Comparison of ENCODE assay signal across 31 cellular contexts in the genomic region with DNA sequence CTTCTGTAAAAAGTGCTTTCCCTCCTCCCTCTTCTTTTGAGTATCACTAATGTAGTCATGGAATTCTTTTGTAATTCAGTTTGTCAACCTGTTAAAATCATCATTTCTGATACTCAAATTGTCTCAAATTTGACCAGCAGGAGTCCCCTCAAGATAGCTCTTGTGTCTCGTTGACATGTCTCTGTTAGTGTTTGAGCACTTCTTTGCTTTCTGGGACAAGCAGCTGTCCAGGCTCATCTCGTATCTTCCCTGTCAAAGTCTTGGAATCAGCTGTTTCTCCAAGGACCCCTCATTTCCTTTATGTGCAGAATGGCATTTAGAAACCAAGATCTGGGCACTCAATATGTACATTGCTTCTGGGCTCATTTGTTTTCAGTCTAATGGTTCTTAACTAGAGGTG.
DNase-seq lines count a peak whose midpoint lies in the region; ATAC-seq and TF ChIP-seq lines count a peak whose summit lies in the region.
"Had no signal": no experiment of that assay in that cellular context is flagged by ENCODE, and none has a peak within 500 bp of the region (broad histone marks: within the 10 kb centered on the region; RNA-seq: fewer than 3 reads in every experiment).

No MANE protein-coding gene starts in this region.

- no peaks in the 10 kb centered on the region for H3K9me3 Mint-ChIP-seq in memory B cell
- H3K9me3 Mint-ChIP-seq in stimulated activated naive CD8-positive, alpha-beta T cell treated with anti-CD3 and anti-CD28 coated beads, Interleukin-15, amount 100 ng/mL, for 72 hours: no peaks in the 10 kb centered on the region
- H3K9me3 Mint-ChIP-seq: activated CD4-positive, alpha-beta memory T cell treated with anti-CD3 and anti-CD28 coated beads, Interleukin-2, amount 10 ng/mL, durations not matched to agents 7 days and 5 days; CD8-positive, alpha-beta T cell; IgD-negative memory B cell; nephron progenitor cell had no signal

- H3K36me3 ChIP-seq in RWPE2 (ENCODE audit: low read depth): peaks cover 72% of the 10 kb centered on the region

- no peak overlapping the region for H3K27ac ChIP-seq in RWPE2 (ENCODE audit: poor library complexity, severe bottlenecking)
- H3K27ac ChIP-seq: 22Rv1, adrenal gland, transverse colon had no signal

- no peaks in the 10 kb centered on the region for H3K27me3 ChIP-seq in RWPE2 (ENCODE audit: insufficient read depth, poor library complexity, severe bottlenecking)
- H3K27me3 ChIP-seq: adrenal gland, MG63, transverse colon had no signal

- no peaks in the 10 kb centered on the region for H3K4me1 ChIP-seq in RWPE2 (ENCODE audit: insufficient read depth, poor library complexity, severe bottlenecking)

- no peak overlapping the region for H3K4me3 ChIP-seq in RWPE2 (ENCODE audit: severe bottlenecking)
- H3K4me3 ChIP-seq: adrenal gland, MG63, transverse colon had no signal

- peak overlapping the region; percentile 29 for H3K27ac Mint-ChIP-seq in memory B cell
- no peak overlapping the region for H3K27ac Mint-ChIP-seq in stimulated activated naive CD8-positive, alpha-beta T cell treated with anti-CD3 and anti-CD28 coated beads, Interleukin-15, amount 100 ng/mL, for 72 hours
- H3K27ac Mint-ChIP-seq: activated CD4-positive, alpha-beta memory T cell treated with anti-CD3 and anti-CD28 coated beads, Interleukin-2, amount 10 ng/mL, durations not matched to agents 7 days and 5 days; CD8-positive, alpha-beta T cell; IgD-negative memory B cell; nephron progenitor cell; progenitor cell of endocrine pancreas had no signal

- no peaks in the 10 kb centered on the region for H3K9me3 ChIP-seq in RWPE2 (ENCODE audit: severe bottlenecking)
- H3K9me3 ChIP-seq: adrenal gland, MG63, transverse colon had no signal

- no peak overlapping the region for H3K4me3 Mint-ChIP-seq in memory B cell
- H3K4me3 Mint-ChIP-seq in stimulated activated naive CD8-positive, alpha-beta T cell treated with anti-CD3 and anti-CD28 coated beads, Interleukin-15, amount 100 ng/mL, for 72 hours: no peak overlapping the region
- H3K4me3 Mint-ChIP-seq: activated CD4-positive, alpha-beta memory T cell treated with anti-CD3 and anti-CD28 coated beads, Interleukin-2, amount 10 ng/mL, durations not matched to agents 7 days and 5 days; CD8-positive, alpha-beta T cell; IgD-negative memory B cell; nephron progenitor cell had no signal

- ATAC-seq in RWPE2 (ENCODE audit: low read depth) (no peak), memory B cell (ENCODE audit: low read depth) (peak; percentile 48), GM19328 (IDR thresholded peaks at IDR 0.05; ENCODE audit: unreplicated experiment) (no peak)
- ATAC-seq in stimulated activated naive CD8-positive, alpha-beta T cell treated with anti-CD3 and anti-CD28 coated beads, Interleukin-15, amount 100 ng/mL, for 72 hours: no peak
- ATAC-seq: CD8-positive, alpha-beta T cell had no signal

- H3K36me3 Mint-ChIP-seq in memory B cell: peaks cover 34% of the 10 kb centered on the region

- peaks cover 13% of the 10 kb centered on the region for H3K4me1 Mint-ChIP-seq in memory B cell
- no peaks in the 10 kb centered on the region for H3K4me1 Mint-ChIP-seq in stimulated activated naive CD8-positive, alpha-beta T cell treated with anti-CD3 and anti-CD28 coated beads, Interleukin-15, amount 100 ng/mL, for 72 hours
- H3K4me1 Mint-ChIP-seq: activated CD4-positive, alpha-beta memory T cell treated with anti-CD3 and anti-CD28 coated beads, Interleukin-2, amount 10 ng/mL, durations not matched to agents 7 days and 5 days had no signal

- H3K27me3 Mint-ChIP-seq in memory B cell: no peaks in the 10 kb centered on the region
- H3K27me3 Mint-ChIP-seq in stimulated activated naive CD8-positive, alpha-beta T cell treated with anti-CD3 and anti-CD28 coated beads, Interleukin-15, amount 100 ng/mL, for 72 hours: no peaks in the 10 kb centered on the region
- H3K27me3 Mint-ChIP-seq: activated CD4-positive, alpha-beta memory T cell treated with anti-CD3 and anti-CD28 coated beads, Interleukin-2, amount 10 ng/mL, durations not matched to agents 7 days and 5 days; IgD-negative memory B cell; progenitor cell of endocrine pancreas had no signal

- DNase-seq in DMS79 treated with DMSO at 0.1 percent for 48 hours (lab: John Stamatoyannopoulos, UW): peak; percentile 65
- DNase-seq in DMS79 (lab: John Stamatoyannopoulos, UW): no peak
- DNase-seq in RWPE2 (ENCODE audit: low spot score): no peak
- no peak for DNase-seq in memory B cell (ENCODE audit: low spot score in 2 of 2)
- DNase-seq in superior temporal gyrus (ENCODE audit: extremely low spot score): peak; percentile 59
- no peak for DNase-seq in activated CD4-positive, alpha-beta T cell treated with anti-CD3 and anti-CD28 coated beads, Interleukin-2, amount 50 U/mL, for 1 hour
- no peak for DNase-seq in stimulated activated naive CD8-positive, alpha-beta T cell treated with anti-CD3 and anti-CD28 coated beads, Interleukin-15, amount 100 ng/mL, for 72 hours
- DNase-seq: activated CD4-positive, alpha-beta memory T cell treated with anti-CD3 and anti-CD28 coated beads, Interleukin-2, amount 10 ng/mL, durations not matched to agents 7 days and 5 days; activated CD4-positive, CD25-positive, alpha-beta regulatory T cell; activated gamma-delta T cell treated with Interleukin-2 at 50 U/mL for 16 hours; activated T-cell treated with anti-CD3 and anti-CD28 coated beads for 4 hours; adrenal gland; CD8-positive, alpha-beta T cell; GDM1; head of caudate nucleus; MG63; midbrain; NCI-H1436; NCI-H69; nephron progenitor cell; OCI-M1; Right ventricle myocardium superior; small intestine; stimulated activated CD4-positive, alpha-beta T cell treated with anti-CD3 and anti-CD28 coated beads, Interleukin-4, amount 100 ng/mL, for 1 hour; stimulated activated naive CD4-positive, alpha-beta T cell; T1000; transverse colon had no signal

- peak; percentile 19 for TF ChIP-seq CTCF in RWPE2 (IDR thresholded peaks at IDR 0.05; ENCODE audit: poor library complexity, severe bottlenecking)

Comparison
In these comparisons a context has a peak if more than half of its experiments do, and no peak if none do; other contexts are left out.
1. DNase-seq: peak in DMS79 treated with DMSO at 0.1 percent for 48 hours (single experiment) and superior temporal gyrus (single experiment); none in DMS79 (single experiment), RWPE2 (single experiment), memory B cell (0 of 2), activated CD4-positive, alpha-beta T cell treated with anti-CD3 and anti-CD28 coated beads, Interleukin-2, amount 50 U/mL, for 1 hour (single experiment) and stimulated activated naive CD8-positive, alpha-beta T cell treated with anti-CD3 and anti-CD28 coated beads, Interleukin-15, amount 100 ng/mL, for 72 hours (0 of 2).